12 cellular contexts compared by ENCODE assay signal in genomic region chr3:58045084-58045483, GRCh38. TPM values are rescaled to one million over a fixed set of nuclear protein-coding genes. Genes with fewer than 3 reads are reported as not detected.
DNase-seq lines count a peak whose midpoint lies in the region; ATAC-seq, FAIRE-seq and TF ChIP-seq lines count a peak whose summit lies in the region.
"Had no signal": no experiment of that assay in that cellular context is flagged by ENCODE, and none has a peak within 500 bp of the region (broad histone marks: within the 10 kb centered on the region; RNA-seq: fewer than 3 reads in every experiment).

No MANE protein-coding gene starts in this region.

- DNase-seq in A549 (ENCODE audit: low read depth in 1 of 2, low spot score in 1 of 2) (no peak), EL (peak; percentile 29), endodermal cell (no peak), nephron progenitor cell (no peak), RPMI8226 (no peak), caudate nucleus (lab: John Stamatoyannopoulos, UW) (no peak)
- no peak for DNase-seq in naive thymus-derived CD8-positive, alpha-beta T cell
- DNase-seq: activated naive CD8-positive, alpha-beta T cell treated with anti-CD3 and anti-CD28 coated beads, Interleukin-2, amount 10 ng/mL, durations not matched to agents 7 days and 5 days; erythroblast; GF-D8; pancreas had no signal

- H3K27ac Mint-ChIP-seq in endodermal cell: peak overlapping the region; percentile 87
- peak overlapping the region; percentile 93 for H3K27ac Mint-ChIP-seq in nephron progenitor cell
- peak overlapping the region in 3 of 10 donors; percentile 40 to 83 (median 78) for H3K27ac Mint-ChIP-seq in naive thymus-derived CD8-positive, alpha-beta T cell
- H3K27ac Mint-ChIP-seq: activated naive CD8-positive, alpha-beta T cell treated with anti-CD3 and anti-CD28 coated beads, Interleukin-2, amount 10 ng/mL, durations not matched to agents 7 days and 5 days had no signal

- ATAC-seq in A549 (no peak), HG03097 (IDR thresholded peaks at IDR 0.05; ENCODE audit: low FRiP score, unreplicated experiment) (no peak)
- no peak for ATAC-seq in naive thymus-derived CD8-positive, alpha-beta T cell
- ATAC-seq: pancreas had no signal

- TF ChIP-seq CTCF in A549 (IDR thresholded peaks at IDR 0.05) (no peak), endodermal cell (conservative IDR thresholded peaks at IDR 0.05) (no peak), nephron progenitor cell (IDR thresholded peaks at IDR 0.05) (no peak)

- no peak for TF ChIP-seq RAD21 in A549 (conservative IDR thresholded peaks at IDR 0.05 in 1 of 2, IDR thresholded peaks at IDR 0.05 in 1 of 2)

- POLR2A ChIA-PET in A549 (lab: Yijun Ruan, JAX): no interaction called here
- POLR2A ChIA-PET in naive thymus-derived CD8-positive, alpha-beta T cell (lab: Charles Lee): interaction anchor here (0.6 to 0.7 kb wide), 2 partner anchors 14 to 20 kb away, joined by 3 to 4 read pairs; no protein-coding TSS in a partner anchor

- CTCF ChIA-PET in A549 (lab: Yijun Ruan, JAX): interaction anchor here (0.6 to 1.4 kb wide), 2 partner anchors 16 to 170 kb away, joined by 3 to 4 read pairs; no protein-coding TSS in a partner anchor

- H3K4me3 ChIP-seq in A549 (no peak overlapping the region), endodermal cell (ENCODE audit: low read length) (no peak overlapping the region)
- H3K4me3 ChIP-seq: pancreas had no signal

- H3K36me3 Mint-ChIP-seq in endodermal cell (ENCODE audit: low read depth): peaks cover 5% of the 10 kb centered on the region
- peaks cover 4% of the 10 kb centered on the region for H3K36me3 Mint-ChIP-seq in nephron progenitor cell (ENCODE audit: low read depth)
- peaks cover 0 to 4% (median 3%) of the 10 kb centered on the region in 3 donors for H3K36me3 Mint-ChIP-seq in naive thymus-derived CD8-positive, alpha-beta T cell

- no peak for TF ChIP-seq POLR2A in A549 (IDR thresholded peaks at IDR 0.05; ENCODE audit: low read length)

- no peaks in the 10 kb centered on the region for H3K27me3 Mint-ChIP-seq in endodermal cell (ENCODE audit: insufficient read depth)
- peaks cover 3% of the 10 kb centered on the region for H3K27me3 Mint-ChIP-seq in nephron progenitor cell (ENCODE audit: low read depth, poor library complexity)
- no peaks in the 10 kb centered on the region for H3K27me3 Mint-ChIP-seq in naive thymus-derived CD8-positive, alpha-beta T cell

- peaks cover 32% of the 10 kb centered on the region for H3K36me3 ChIP-seq in endodermal cell (ENCODE audit: control insufficient read depth, insufficient read depth, low read length)
- H3K36me3 ChIP-seq: pancreas had no signal

- H3K9ac ChIP-seq in endodermal cell (ENCODE audit: extremely low read depth, low read length, poor library complexity, severe bottlenecking): no peak overlapping the region

- H3K4me3 Mint-ChIP-seq in endodermal cell: no peak overlapping the region
- H3K4me3 Mint-ChIP-seq in nephron progenitor cell: no peak overlapping the region
- H3K4me3 Mint-ChIP-seq in naive thymus-derived CD8-positive, alpha-beta T cell: no peak overlapping the region
- H3K4me3 Mint-ChIP-seq: activated naive CD8-positive, alpha-beta T cell treated with anti-CD3 and anti-CD28 coated beads, Interleukin-2, amount 10 ng/mL, durations not matched to agents 7 days and 5 days had no signal

- WGBS in A549 (ENCODE audit: missing lambda C conversion rate): 83% methylated on average over 4 of the region's 4 CpGs
- 95 to 100% methylated on average over 4 of the region's 4 CpGs for WGBS in endodermal cell (ENCODE audit: insufficient coverage in 1 of 2, insufficient read length in 1 of 2), 2 experiments

- peak overlapping the region; percentile 71 for H3K4me2 ChIP-seq in A549

- H3K4me1 ChIP-seq in A549: peaks cover 100% of the 10 kb centered on the region
- peaks cover 39% of the 10 kb centered on the region for H3K4me1 ChIP-seq in endodermal cell (ENCODE audit: control insufficient read depth, insufficient read depth, low read length)

- peak overlapping the region; percentile 43 to 69; a peak in 4 of 6 replicates for H3K27ac ChIP-seq in A549
- no peak overlapping the region for H3K27ac ChIP-seq in endodermal cell (ENCODE audit: low read depth, low read length)
- no peak overlapping the region for H3K27ac ChIP-seq in caudate nucleus (ENCODE audit: low read depth, low read length)

- H3K27me3 ChIP-seq in endodermal cell (ENCODE audit: control insufficient read depth, insufficient read depth, low read length, poor library complexity, severe bottlenecking): no peaks in the 10 kb centered on the region
- H3K27me3 ChIP-seq: pancreas had no signal

- TF ChIP-seq EP300 in A549 (IDR thresholded peaks at IDR 0.05): no peak

- H3K9me3 ChIP-seq in A549 (no peaks in the 10 kb centered on the region), endodermal cell (ENCODE audit: control insufficient read depth, low read length) (no peaks in the 10 kb centered on the region)
- H3K9me3 ChIP-seq: pancreas had no signal

- FAIRE-seq in A549 (lab: Jason Lieb, UNC): no peak
- FAIRE-seq: pancreas had no signal

- H3K9me3 Mint-ChIP-seq in endodermal cell: no peaks in the 10 kb centered on the region
- H3K9me3 Mint-ChIP-seq in nephron progenitor cell: no peaks in the 10 kb centered on the region
- H3K9me3 Mint-ChIP-seq in naive thymus-derived CD8-positive, alpha-beta T cell: no peaks in the 10 kb centered on the region
- H3K9me3 Mint-ChIP-seq: activated naive CD8-positive, alpha-beta T cell treated with anti-CD3 and anti-CD28 coated beads, Interleukin-2, amount 10 ng/mL, durations not matched to agents 7 days and 5 days had no signal

- H3K4me1 Mint-ChIP-seq in endodermal cell (peaks cover 74% of the 10 kb centered on the region), nephron progenitor cell (peaks cover 79% of the 10 kb centered on the region)
- H3K4me1 Mint-ChIP-seq in naive thymus-derived CD8-positive, alpha-beta T cell: peaks cover 32 to 83% (median 79%) of the 10 kb centered on the region in 4 donors

TF ChIP-seq in A549, 52 proteins besides CTCF, POLR2A, EP300 and RAD21:
- TF ChIP-seq BCL3 (IDR thresholded peaks at IDR 0.05) (no peak), MYC (IDR thresholded peaks at IDR 0.05; ENCODE audit: borderline replicate concordance, low read length) (no peak), KDM5A (IDR thresholded peaks at IDR 0.05) (no peak), E2F6 (IDR thresholded peaks at IDR 0.05; ENCODE audit: borderline replicate concordance, low read depth) (no peak), CEBPB (IDR thresholded peaks at IDR 0.05) (no peak), CHD2 (IDR thresholded peaks at IDR 0.05; ENCODE audit: low read length, partially characterized antibody) (no peak), EHMT2 (IDR thresholded peaks at IDR 0.05; ENCODE audit: low read depth) (no peak), JUNB (IDR thresholded peaks at IDR 0.05) (no peak), ZSCAN20 (CRISPR knock-in tag; IDR thresholded peaks at IDR 0.05) (no peak), POLR2AphosphoS2 (conservative IDR thresholded peaks at IDR 0.05; ENCODE audit: low read length) (no peak; the same call in 1 of the 2 replicates), SREBF2 (IDR thresholded peaks at IDR 0.05) (no peak), HDAC2 (IDR thresholded peaks at IDR 0.05) (no peak), HMGXB4 (CRISPR knock-in tag; IDR thresholded peaks at IDR 0.05; ENCODE audit: borderline replicate concordance) (no peak), RARB (CRISPR knock-in tag; IDR thresholded peaks at IDR 0.05) (no peak), HOXA7 (CRISPR knock-in tag; IDR thresholded peaks at IDR 0.05) (no peak), FOSB (CRISPR knock-in tag; IDR thresholded peaks at IDR 0.05) (no peak), EHF (CRISPR knock-in tag; IDR thresholded peaks at IDR 0.05) (no peak)

RNA-seq across cellular contexts. Expression of gene FLNB, which starts 36.9 kb away (rescaled TPM):
- polyA plus RNA-seq in A549 (2011; rRNA removed) (387 and 439 TPM in 2 replicates), A549 (2017; fragmentation: RNase III; extraction: RNeasy Plus Mini Kit Qiagen cat#74134 plus additional on column Dnase treatment) (235 to 282 TPM (median 257 TPM) in 3 replicates)
- polyA plus RNA-seq in A549 (2012; cell fraction: cytosol; rRNA removed): 153 and 161 TPM in 2 replicates
- 1,973 and 2,223 TPM in 2 replicates for polyA plus RNA-seq in A549 (2012; cell fraction: nucleus; rRNA removed)
- polyA minus RNA-seq in A549 (2011; rRNA and poly(A)+ RNA removed): 1,159 and 1,213 TPM in 2 replicates
- total RNA-seq in endodermal cell: 100 to 1,000 TPM; 212 to 221 TPM
- 86.0 TPM for polyA plus RNA-seq in endodermal cell (2013, experiment 1 of 2)
- 96.0 TPM for polyA plus RNA-seq in endodermal cell (2013, experiment 2 of 2)
- total RNA-seq in naive thymus-derived CD8-positive, alpha-beta T cell: 10 to 100 TPM; 75.2 to 76.7 TPM
- polyA plus RNA-seq in naive thymus-derived CD8-positive, alpha-beta T cell: 10 to 100 TPM; 11.8 to 32.2 (median 24.4) TPM

Comparison
In these comparisons a context has a peak if more than half of its experiments do, and no peak if none do; other contexts are left out.
1. H3K27ac ChIP-seq: peak in A549 (2 of 2); none in endodermal cell (single experiment) and caudate nucleus (single experiment).